In the genomic region with DNA sequence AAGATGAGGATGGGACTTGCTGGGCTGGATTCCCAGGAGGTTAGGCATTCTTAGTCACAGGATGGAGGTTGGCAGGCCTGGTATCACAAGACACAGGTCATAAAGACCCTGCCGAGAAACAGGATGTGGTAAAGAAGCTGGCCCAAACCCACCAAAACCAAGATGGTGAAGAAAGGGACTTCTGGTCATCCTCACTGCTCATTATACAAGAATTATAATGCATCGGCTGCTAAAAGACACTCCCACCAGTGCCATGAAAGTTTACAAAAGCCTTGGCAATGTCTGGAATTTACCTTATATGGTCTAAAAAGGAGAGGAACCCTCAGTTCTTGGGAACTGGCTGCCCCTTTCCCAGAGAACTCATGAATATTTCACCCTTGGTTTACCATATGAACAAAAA, we compare ENCODE assay signal across 22 cellular contexts.
"Had no signal": no experiment of that assay in that cellular context is flagged by ENCODE, and none has a peak within 500 bp of the region (broad histone marks: within the 10 kb centered on the region; RNA-seq: fewer than 3 reads in every experiment).

No MANE protein-coding gene starts in this region.

- H3K4me3 ChIP-seq: gastroesophageal sphincter, heart left ventricle, lung, ovary, prostate gland, right atrium auricular region, upper lobe of left lung had no signal

- H3K27ac Mint-ChIP-seq: activated naive CD4-positive, alpha-beta T cell treated with anti-CD3 and anti-CD28 coated beads, Interleukin-2, amount 50 U/mL, for 72 hours; activated T-helper 17 cell treated with anti-CD3 and anti-CD28 coated beads, Interleukin-2, amount 50 U/mL, for 72 hours; endodermal cell; naive thymus-derived CD4-positive, alpha-beta T cell; WTC11 had no signal

- H3K9me3 Mint-ChIP-seq: endodermal cell, neural crest cell had no signal

- H3K27me3 ChIP-seq: gastroesophageal sphincter, heart left ventricle, ovary, right atrium auricular region, upper lobe of left lung had no signal

- H3K4me1 Mint-ChIP-seq: activated T-helper 17 cell treated with anti-CD3 and anti-CD28 coated beads, Interleukin-2, amount 50 U/mL, for 72 hours; endodermal cell; naive thymus-derived CD4-positive, alpha-beta T cell; neural crest cell had no signal

- H3K36me3 ChIP-seq: gastroesophageal sphincter, heart left ventricle, ovary, prostate gland, right atrium auricular region, upper lobe of left lung had no signal

- H3K27me3 Mint-ChIP-seq: activated T-helper 17 cell treated with anti-CD3 and anti-CD28 coated beads, Interleukin-2, amount 50 U/mL, for 72 hours; naive thymus-derived CD4-positive, alpha-beta T cell had no signal

- H3K9me3 ChIP-seq: gastroesophageal sphincter, ovary, prostate gland, right atrium auricular region, upper lobe of left lung had no signal

- FAIRE-seq: keratinocyte had no signal

- DNase-seq: activated T-cell treated with anti-CD3 and anti-CD28 coated beads, Interleukin-2, amount 50 U/mL, for 1 hour; aorta; cortex of kidney; endodermal cell; heart left ventricle; naive thymus-derived CD4-positive, alpha-beta T cell; ovary; stimulated activated CD4-positive, alpha-beta T cell treated with anti-CD3 and anti-CD28 coated beads, Interleukin-12 subunit alpha, Interleukin-12 subunit beta, amount 100 ng/mL, for 4 hours; stimulated activated CD4-positive, alpha-beta T cell treated with anti-CD3 and anti-CD28 coated beads, Interleukin-4, amount 100 ng/mL, for 4 hours; stimulated activated naive CD8-positive, alpha-beta T cell treated with anti-CD3 and anti-CD28 coated beads, Interleukin-15, Interleukin-2, amounts not matched to agents 100 U/mL and 50 U/mL, for 24 hours; T-helper 1 cell; upper lobe of left lung had no signal

- H3K27ac ChIP-seq: epithelial cell of prostate, gastroesophageal sphincter, heart left ventricle, ovary, prostate gland, right atrium auricular region, upper lobe of left lung had no signal

- H3K36me3 Mint-ChIP-seq: naive thymus-derived CD4-positive, alpha-beta T cell; WTC11 had no signal

- ATAC-seq: activated naive CD4-positive, alpha-beta T cell treated with anti-CD3 and anti-CD28 coated beads, Interleukin-2, amount 50 U/mL, for 72 hours; activated T-helper 17 cell treated with anti-CD3 and anti-CD28 coated beads, Interleukin-2, amount 50 U/mL, for 72 hours; gastroesophageal sphincter; heart left ventricle; naive thymus-derived CD4-positive, alpha-beta T cell; stimulated activated naive CD8-positive, alpha-beta T cell treated with anti-CD3 and anti-CD28 coated beads, Interleukin-15, Interleukin-2, amounts not matched to agents 100 U/mL and 50 U/mL, for 24 hours; WTC11 had no signal

- H3K4me3 Mint-ChIP-seq: activated T-helper 17 cell treated with anti-CD3 and anti-CD28 coated beads, Interleukin-2, amount 50 U/mL, for 72 hours; endodermal cell; naive thymus-derived CD4-positive, alpha-beta T cell; neural crest cell; WTC11 had no signal

- H3K4me1 ChIP-seq: gastroesophageal sphincter, heart left ventricle, prostate gland, right atrium auricular region, upper lobe of left lung had no signal
